ENCODE assay signal across 21 cellular contexts in the genomic region with DNA sequence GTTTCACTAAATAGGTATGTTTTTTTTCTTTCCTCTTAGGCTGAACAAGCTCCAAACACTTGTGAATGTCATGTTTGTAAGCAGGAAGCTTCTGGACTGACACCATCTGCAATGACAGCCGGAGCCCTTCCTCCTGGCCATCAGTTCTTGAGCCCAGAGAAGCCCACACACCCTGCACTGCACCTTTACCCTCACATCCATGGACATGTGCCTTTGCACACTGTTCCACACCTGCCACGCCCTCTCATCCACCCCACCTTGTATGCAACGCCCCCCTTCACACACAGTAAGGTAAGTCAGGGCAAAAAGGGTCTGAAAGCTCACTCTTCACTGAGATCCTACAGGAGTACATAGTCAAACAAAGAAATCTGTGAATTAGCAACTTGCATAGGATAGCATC.
A peak's percentile ranks its signal among the peaks of the same experiment; 100 is the strongest.
DNase-seq lines count a peak whose midpoint lies in the region; ATAC-seq and TF ChIP-seq lines count a peak whose summit lies in the region.
"Had no signal": no experiment of that assay in that cellular context is flagged by ENCODE, and none has a peak within 500 bp of the region (broad histone marks: within the 10 kb centered on the region; RNA-seq: fewer than 3 reads in every experiment).

No MANE protein-coding gene starts in this region.

- intact Hi-C loops in Calu3 (cut with micrococcal nuclease; ENCODE audit: unreplicated experiment) = no loop called here

- no peak overlapping the region for H3K4me3 Mint-ChIP-seq in T-helper 2 cell treated with Interferon-gamma antibody and Interleukin-4, amounts not matched to agents 5 μg/mL and 100 μg/mL, for 36 hours
- no peak overlapping the region for H3K4me3 Mint-ChIP-seq in endodermal cell
- H3K4me3 Mint-ChIP-seq in osteocyte (ENCODE audit: unreplicated experiment) = no peak overlapping the region
- no peak overlapping the region for H3K4me3 Mint-ChIP-seq in Calu3 (ENCODE audit: low read depth, unreplicated experiment)
- H3K4me3 Mint-ChIP-seq: activated CD4-positive, alpha-beta memory T cell treated with anti-CD3 and anti-CD28 coated beads for 36 hours; activated T-cell treated with anti-CD3 and anti-CD28 coated beads, Interleukin-2, amount 50 U/mL, for 4 hours had no signal

- H3K9ac ChIP-seq in SU-DHL-6 (ENCODE audit: low read length) (no peak overlapping the region), endodermal cell (ENCODE audit: extremely low read depth, low read length, poor library complexity, severe bottlenecking) (no peak overlapping the region)

- H3K27ac ChIP-seq in SU-DHL-6 (ENCODE audit: low read depth, low read length) (0 out of 2 replicates have a peak overlapping the region, but pooled peaks have one; percentile 41), endodermal cell (ENCODE audit: low read depth, low read length) (no peak overlapping the region)
- H3K27ac ChIP-seq: brain microvascular endothelial cell, prostate gland had no signal

- TF ChIP-seq CTCF in SU-DHL-6 (IDR thresholded peaks at IDR 0.05; ENCODE audit: insufficient read depth, low read length, poor library complexity, severe bottlenecking) = no peak
- TF ChIP-seq CTCF in endodermal cell (conservative IDR thresholded peaks at IDR 0.05) = no peak
- TF ChIP-seq CTCF in osteocyte (IDR thresholded peaks at IDR 0.05) = no peak
- no peak for TF ChIP-seq CTCF in Calu3 (IDR thresholded peaks at IDR 0.05; ENCODE audit: unreplicated experiment)

- no peak for DNase-seq in T-helper 2 cell treated with Interferon-gamma antibody and Interleukin-4, amounts not matched to agents 5 μg/mL and 100 μg/mL, for 36 hours (ENCODE audit: low spot score)
- DNase-seq in T-helper 2 cell (no peak), endodermal cell (no peak), osteocyte (ENCODE audit: extremely low spot score, unreplicated experiment) (peak; percentile 15), Calu3 (no peak), LoVo (ENCODE audit: low spot score) (no peak)
- DNase-seq: activated CD4-positive, alpha-beta memory T cell treated with anti-CD3 and anti-CD28 coated beads for 36 hours; activated T-cell treated with anti-CD3 and anti-CD28 coated beads, Interleukin-2, amount 50 U/mL, for 4 hours; brain microvascular endothelial cell; GDM1; H7; hippocampal formation; MG63; NCI-H2227 treated with DMSO at 0.1 percent for 48 hours; stimulated activated CD4-positive, alpha-beta T cell treated with anti-CD3 and anti-CD28 coated beads, Interleukin-2, amount 100 ng/mL, for 24 hours had no signal

- H3K36me3 ChIP-seq in SU-DHL-6 (ENCODE audit: low read length) = peaks cover 28% of the 10 kb centered on the region
- peaks cover 73% of the 10 kb centered on the region for H3K36me3 ChIP-seq in endodermal cell (ENCODE audit: control insufficient read depth, insufficient read depth, low read length)

- 83 to 93% methylated on average over 2 to 3 of the region's 3 CpGs for WGBS in endodermal cell (ENCODE audit: insufficient coverage in 1 of 2, insufficient read length in 1 of 2), 2 experiments

- H3K27me3 Mint-ChIP-seq in T-helper 2 cell treated with Interferon-gamma antibody and Interleukin-4, amounts not matched to agents 5 μg/mL and 100 μg/mL, for 36 hours (ENCODE audit: low read depth) = no peaks in the 10 kb centered on the region
- H3K27me3 Mint-ChIP-seq in endodermal cell (ENCODE audit: insufficient read depth) = no peaks in the 10 kb centered on the region
- no peaks in the 10 kb centered on the region for H3K27me3 Mint-ChIP-seq in osteocyte (ENCODE audit: unreplicated experiment)
- H3K27me3 Mint-ChIP-seq in Calu3 (ENCODE audit: unreplicated experiment) = no peaks in the 10 kb centered on the region
- H3K27me3 Mint-ChIP-seq: activated CD4-positive, alpha-beta memory T cell treated with anti-CD3 and anti-CD28 coated beads for 36 hours had no signal

- peaks cover 17% of the 10 kb centered on the region for H3K4me1 Mint-ChIP-seq in T-helper 2 cell treated with Interferon-gamma antibody and Interleukin-4, amounts not matched to agents 5 μg/mL and 100 μg/mL, for 36 hours (ENCODE audit: low read depth)
- H3K4me1 Mint-ChIP-seq in endodermal cell (no peaks in the 10 kb centered on the region), osteocyte (ENCODE audit: unreplicated experiment) (peaks cover 30% of the 10 kb centered on the region), Calu3 (ENCODE audit: low read depth, unreplicated experiment) (peaks cover 10% of the 10 kb centered on the region)

- H3K27me3 ChIP-seq in SU-DHL-6 (ENCODE audit: low read length) = no peaks in the 10 kb centered on the region
- no peaks in the 10 kb centered on the region for H3K27me3 ChIP-seq in endodermal cell (ENCODE audit: control insufficient read depth, insufficient read depth, low read length, poor library complexity, severe bottlenecking)
- H3K27me3 ChIP-seq: brain microvascular endothelial cell, MG63 had no signal

- peaks cover 11% of the 10 kb centered on the region; the same call in 1 of the 2 replicates for H3F3A ChIP-seq in SU-DHL-6 (ENCODE audit: insufficient read depth)

- no peaks in the 10 kb centered on the region for H3K9me3 Mint-ChIP-seq in T-helper 2 cell treated with Interferon-gamma antibody and Interleukin-4, amounts not matched to agents 5 μg/mL and 100 μg/mL, for 36 hours
- no peaks in the 10 kb centered on the region for H3K9me3 Mint-ChIP-seq in endodermal cell
- H3K9me3 Mint-ChIP-seq in osteocyte (ENCODE audit: unreplicated experiment) = peaks cover 3% of the 10 kb centered on the region
- H3K9me3 Mint-ChIP-seq in Calu3 (ENCODE audit: low read depth, unreplicated experiment) = no peaks in the 10 kb centered on the region
- H3K9me3 Mint-ChIP-seq: activated CD4-positive, alpha-beta memory T cell treated with anti-CD3 and anti-CD28 coated beads for 36 hours; activated T-cell treated with anti-CD3 and anti-CD28 coated beads, Interleukin-2, amount 50 U/mL, for 4 hours had no signal

- CTCF ChIA-PET in Calu3 (lab: Charles Lee) = interaction anchor here (0.6 kb wide), 1 partner anchor 42 kb away, joined by 8 read pairs; no protein-coding TSS in a partner anchor

- H3K4me2 ChIP-seq in SU-DHL-6 (ENCODE audit: low read depth, low read length, poor library complexity, severe bottlenecking) = no peak overlapping the region

- BruUV-seq in Calu3 (replicated peaks; lab: Mats Ljungman, UMichigan) = no TSS peak

- H3K79me2 ChIP-seq in SU-DHL-6 (ENCODE audit: insufficient read depth, low read length) = no peaks in the 10 kb centered on the region

- H4K20me1 ChIP-seq in SU-DHL-6 (ENCODE audit: low read depth, low read length) = no peaks in the 10 kb centered on the region

- no peaks in the 10 kb centered on the region for H3K9me2 ChIP-seq in SU-DHL-6 (replicated peaks; ENCODE audit: insufficient read depth, low read length)

- no peak for ATAC-seq in GM21423 (IDR thresholded peaks at IDR 0.05; ENCODE audit: unreplicated experiment)
- ATAC-seq: activated T-cell treated with anti-CD3 and anti-CD28 coated beads, Interleukin-2, amount 50 U/mL, for 4 hours; GM12878; HepG2 had no signal

- peak overlapping the region; percentile 41 for H3K27ac Mint-ChIP-seq in T-helper 2 cell treated with Interferon-gamma antibody and Interleukin-4, amounts not matched to agents 5 μg/mL and 100 μg/mL, for 36 hours
- H3K27ac Mint-ChIP-seq in endodermal cell (peak overlapping the region; percentile 50), osteocyte (ENCODE audit: unreplicated experiment) (no peak overlapping the region), Calu3 (ENCODE audit: unreplicated experiment) (no peak overlapping the region)

- no peak overlapping the region for H2AFZ ChIP-seq in SU-DHL-6 (ENCODE audit: low read depth, low read length, severe bottlenecking)

- H3K36me3 Mint-ChIP-seq in T-helper 2 cell treated with Interferon-gamma antibody and Interleukin-4, amounts not matched to agents 5 μg/mL and 100 μg/mL, for 36 hours (ENCODE audit: low read depth) = peaks cover 50% of the 10 kb centered on the region
- H3K36me3 Mint-ChIP-seq in endodermal cell (ENCODE audit: low read depth) (peaks cover 60% of the 10 kb centered on the region), osteocyte (ENCODE audit: unreplicated experiment) (peaks cover 48% of the 10 kb centered on the region), Calu3 (ENCODE audit: insufficient read depth, unreplicated experiment) (peaks cover 22% of the 10 kb centered on the region)

- no peak overlapping the region for H3K4me3 ChIP-seq in SU-DHL-6 (ENCODE audit: insufficient read depth, low read length, poor library complexity, severe bottlenecking)
- no peak overlapping the region for H3K4me3 ChIP-seq in endodermal cell (ENCODE audit: low read length)
- H3K4me3 ChIP-seq: GM12878, lung, MG63, prostate gland had no signal

- H3K9me3 ChIP-seq in SU-DHL-6 (ENCODE audit: insufficient read depth, low read length) = no peaks in the 10 kb centered on the region
- H3K9me3 ChIP-seq in endodermal cell (ENCODE audit: control insufficient read depth, low read length) = no peaks in the 10 kb centered on the region
- H3K9me3 ChIP-seq: MG63, prostate gland had no signal

- no peaks in the 10 kb centered on the region for H3K4me1 ChIP-seq in endodermal cell (ENCODE audit: control insufficient read depth, insufficient read depth, low read length)

Comparison
In these comparisons a context has a peak if more than half of its experiments do, and no peak if none do; other contexts are left out.
1. H3K27ac Mint-ChIP-seq: peak in T-helper 2 cell treated with Interferon-gamma antibody and Interleukin-4, amounts not matched to agents 5 μg/mL and 100 μg/mL, for 36 hours (single experiment) and endodermal cell (single experiment); none in osteocyte (single experiment) and Calu3 (single experiment).